8 cellular contexts compared by ENCODE assay signal in the genomic region with DNA sequence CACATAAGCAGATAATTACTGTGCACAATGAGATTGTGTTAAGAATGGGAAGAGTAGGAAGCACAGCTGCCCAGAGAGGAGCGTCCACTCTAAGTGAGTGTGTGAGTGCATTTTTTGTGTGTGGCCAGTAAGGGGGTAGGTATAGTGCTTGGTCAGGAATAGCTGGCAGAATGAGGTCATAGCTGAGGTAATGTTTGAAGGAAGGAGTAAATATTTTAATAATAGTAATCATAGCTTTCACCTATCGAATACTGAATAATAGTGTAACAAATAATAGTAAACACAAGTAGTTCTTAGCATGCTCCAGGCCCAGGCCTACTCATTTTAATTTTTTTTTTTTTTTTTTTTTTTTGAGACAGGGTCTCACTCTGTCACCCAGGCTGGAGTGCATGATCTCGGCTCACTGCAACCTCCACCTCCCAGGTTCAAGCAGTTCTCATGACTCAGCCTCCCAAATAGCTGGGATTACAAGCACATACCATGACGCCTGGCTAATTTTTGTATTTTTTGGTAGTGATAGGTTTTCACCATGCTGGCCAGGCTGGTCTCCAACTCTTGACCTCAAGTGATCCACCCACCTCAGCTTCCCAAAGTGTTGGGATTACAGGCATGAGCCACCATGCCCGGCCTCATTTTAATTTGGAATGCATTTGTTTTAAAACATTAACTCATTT. TPM values are rescaled to one million over a fixed set of nuclear protein-coding genes. Genes with fewer than 3 reads are reported as not detected.
A peak's percentile ranks its signal among the peaks of the same experiment; 100 is the strongest.
DNase-seq lines count a peak whose midpoint lies in the region; FAIRE-seq and TF ChIP-seq lines count a peak whose summit lies in the region.
"Not testable (repeated sequence)": the region's sequence is repeated elsewhere in the genome, so short reads cannot be mapped to it uniquely, and the experiment has no call there.

No MANE protein-coding gene starts in this region.

- not testable (repeated sequence) for H3K4me2 ChIP-seq in SK-N-SH; endothelial cell of umbilical vein (ENCODE audit: insufficient read depth, low read length)

- CTCF ChIA-PET in SK-N-SH (lab: Yijun Ruan, JAX), result interaction anchor here (1.0 to 2.0 kb wide), 5 partner anchors 9 to 31 kb away, joined by 3 to 4 read pairs (median 3); no protein-coding TSS in a partner anchor
- CTCF ChIA-PET in endothelial cell of umbilical vein (lab: Charles Lee), result interaction anchor here (0.7 to 1.5 kb wide), 6 partner anchors 9 to 1405 kb away, joined by 3 to 5 read pairs (median 4); no protein-coding TSS in a partner anchor

- peak overlapping the region; percentile 27 for H3K27ac Mint-ChIP-seq in neural crest cell (ENCODE audit: unreplicated experiment)

- not testable (repeated sequence) for H3K4me3 ChIP-seq in SK-N-SH (ENCODE audit: low read depth in 2 of 2, low read length in 1 of 2); endothelial cell of umbilical vein (replicated peaks in 1 of 3; ENCODE audit: insufficient read depth in 1 of 3, low read depth in 1 of 3, low read length in 3 of 3)

- FAIRE-seq in endothelial cell of umbilical vein (lab: Jason Lieb, UNC), result peak; percentile 24
- not testable (repeated sequence) for FAIRE-seq in urothelium cell line (lab: Jason Lieb, UNC)

- H3K4me1 Mint-ChIP-seq in neural crest cell, result peaks cover 36% of the 10 kb centered on the region

- POLR2A ChIA-PET in SK-N-SH (lab: Yijun Ruan, JAX), result not testable (repeated sequence)
- POLR2A ChIA-PET in endothelial cell of umbilical vein (lab: Charles Lee), result interaction anchor here (0.6 kb wide), 1 partner anchor 49 kb away, joined by 4 read pairs; a partner anchor contains a TSS

- dilution Hi-C loops in endothelial cell of umbilical vein (cut with MboI; ENCODE audit: extremely low pct_ligation_motif_present, low sequenced_read_pairs), result not testable (repeated sequence)

- DNase-seq in ELR (ENCODE audit: low read depth) (peak; percentile 10), M059J (ENCODE audit: low read depth) (peak; percentile 12), NCI-H226 (peak; percentile 58), kidney tubule cell (ENCODE audit: low spot score) (peak; percentile 72), urothelium cell line (ENCODE audit: low spot score) (peak; percentile 50)
- not testable (repeated sequence) for DNase-seq in SK-N-SH; endothelial cell of umbilical vein (ENCODE audit: low read depth, low spot score); neural crest cell (ENCODE audit: low read depth, low spot score)

- H3K27me3 ChIP-seq in SK-N-SH (ENCODE audit: insufficient read depth); endothelial cell of umbilical vein (ENCODE audit: control insufficient read depth in 2 of 2, insufficient read depth in 2 of 2, low read length in 2 of 2): not testable (repeated sequence)

- H3K9me1 ChIP-seq in endothelial cell of umbilical vein (replicated peaks; ENCODE audit: control insufficient read depth, extremely low read depth, insufficient read depth, low read length), result not testable (repeated sequence)

- not testable (repeated sequence) for H3K79me2 ChIP-seq in SK-N-SH (ENCODE audit: insufficient read depth); endothelial cell of umbilical vein (ENCODE audit: control insufficient read depth, insufficient read depth, low read length)

- not testable (repeated sequence) for H4K20me1 ChIP-seq in SK-N-SH (ENCODE audit: insufficient read depth); endothelial cell of umbilical vein (replicated peaks; ENCODE audit: control insufficient read depth, extremely low read depth, insufficient read depth, low read length)

- H3K36me3 Mint-ChIP-seq in neural crest cell (ENCODE audit: low read depth), result not testable (repeated sequence)

- not testable (repeated sequence) for H3K4me3 Mint-ChIP-seq in neural crest cell

- H3K9me3 Mint-ChIP-seq in neural crest cell, result not testable (repeated sequence)

- H3K27me3 Mint-ChIP-seq in neural crest cell (ENCODE audit: low read depth), result not testable (repeated sequence)

- not testable (repeated sequence) for H3K9me2 ChIP-seq in SK-N-SH

- H3F3A ChIP-seq in SK-N-SH (replicated peaks; ENCODE audit: insufficient read depth), result not testable (repeated sequence)

- not testable (repeated sequence) for TF ChIP-seq POLR2A in endothelial cell of umbilical vein (IDR thresholded peaks at IDR 0.05; ENCODE audit: low read depth, low read length)

- peak overlapping the region in 1 of 2 experiments; percentile 43; a peak in 1 of 4 replicates for H3K27ac ChIP-seq in SK-N-SH (ENCODE audit: low read depth in 2 of 2, low read length in 1 of 2)
- H3K27ac ChIP-seq in endothelial cell of umbilical vein (ENCODE audit: insufficient read depth, low read depth, low read length), result not testable (repeated sequence)

- not testable (repeated sequence) for BruUV-seq in endothelial cell of umbilical vein (replicated peaks; lab: Mats Ljungman, UMichigan)

- not testable (repeated sequence) for TF ChIP-seq RAD21 in SK-N-SH (IDR thresholded peaks at IDR 0.05; ENCODE audit: low read length)

- H3K4me1 ChIP-seq in SK-N-SH (ENCODE audit: control insufficient read depth in 1 of 2, insufficient read depth in 2 of 2, low read depth in 1 of 2, low read length in 1 of 2); endothelial cell of umbilical vein (ENCODE audit: control insufficient read depth, extremely low read depth, insufficient read depth, low read length): not testable (repeated sequence)

- not testable (repeated sequence) for TF ChIP-seq CTCF in SK-N-SH (IDR thresholded peaks at IDR 0.05); endothelial cell of umbilical vein (IDR thresholded peaks at IDR 0.05; ENCODE audit: extremely low read depth in 1 of 2, insufficient read depth in 1 of 2, low read depth in 1 of 2, low read length in 2 of 2); neural crest cell (conservative IDR thresholded peaks at IDR 0.05)

- not testable (repeated sequence) for TF ChIP-seq EP300 in SK-N-SH (IDR thresholded peaks at IDR 0.05; ENCODE audit: borderline replicate concordance in 1 of 2, low read depth in 1 of 2, low read length in 1 of 2)

- 80% methylated on average over 5 of the region's 5 CpGs for WGBS in SK-N-SH (ENCODE audit: low lambda C conversion rate)

- H2AFZ ChIP-seq in SK-N-SH (ENCODE audit: low read depth); endothelial cell of umbilical vein (ENCODE audit: low read depth, low read length): not testable (repeated sequence)

- not testable (repeated sequence) for H3K9me3 ChIP-seq in SK-N-SH; endothelial cell of umbilical vein (replicated peaks; ENCODE audit: control insufficient read depth, insufficient read depth, low read length)

- not testable (repeated sequence) for H3K36me3 ChIP-seq in SK-N-SH (replicated peaks in 1 of 2; ENCODE audit: control insufficient read depth in 1 of 2, insufficient read depth in 2 of 2, low read length in 1 of 2); endothelial cell of umbilical vein (ENCODE audit: control insufficient read depth in 2 of 2, extremely low read depth in 1 of 2, insufficient read depth in 2 of 2, low read length in 2 of 2)

- peak overlapping the region; percentile 32; the same call in 1 of the 2 replicates for H3K9ac ChIP-seq in SK-N-SH
- H3K9ac ChIP-seq in endothelial cell of umbilical vein (replicated peaks; ENCODE audit: extremely low read depth, insufficient read depth, low read length), result not testable (repeated sequence)

- intact Hi-C loops in endothelial cell of umbilical vein (cut with micrococcal nuclease), result not testable (repeated sequence)

TF ChIP-seq in SK-N-SH, 30 proteins besides CTCF, POLR2A, EP300 and RAD21:
- TF ChIP-seq JUND (IDR thresholded peaks at IDR 0.05), result 0 out of 2 replicates have a peak, but pooled peaks have one; percentile 14

RNA-seq across cellular contexts. Expression of a gene that starts 49.0 kb away (rescaled TPM):
- total RNA-seq in M059J (2014; rRNA removed; shearing (Covaris generic)), result 0.05 TPM in 1 of 2 replicates, not detected in the other
- polyA plus RNA-seq in SK-N-SH (2012; rRNA removed) (8.1 and 12.1 TPM in 2 replicates), endothelial cell of umbilical vein (6.6 and 7.6 TPM in 2 replicates)
- polyA plus RNA-seq in SK-N-SH (2012; cell fraction: cytosol; rRNA removed), result 14.4 and 14.7 TPM in 2 replicates
- 2.3 and 5.8 TPM in 2 replicates for polyA plus RNA-seq in SK-N-SH (2012; cell fraction: nucleus; rRNA removed)
- total RNA-seq in endothelial cell of umbilical vein (44.0 and 48.3 TPM in 2 replicates), neural crest cell (19.4 and 22.0 TPM in 2 replicates)
- 10.8 and 12.3 TPM in 2 replicates for polyA plus RNA-seq in endothelial cell of umbilical vein (2011; cell fraction: cytosol; rRNA removed)
- polyA plus RNA-seq in endothelial cell of umbilical vein (2011; cell fraction: nucleus; rRNA removed), result 14.1 and 15.5 TPM in 2 replicates
- 17.2 and 30.4 TPM in 2 replicates for polyA plus RNA-seq in endothelial cell of umbilical vein (2012)
- polyA minus RNA-seq in endothelial cell of umbilical vein, result 48.5 and 63.2 TPM in 2 replicates
- not detected for polyA minus RNA-seq in endothelial cell of umbilical vein (2011; cell fraction: cytosol; rRNA and poly(A)+ RNA removed)
- 58.2 and 103 TPM in 2 replicates for polyA minus RNA-seq in endothelial cell of umbilical vein (2011; cell fraction: nucleus; rRNA and poly(A)+ RNA removed)

Comparison
In these comparisons a context has a peak if more than half of its experiments do, and no peak if none do; other contexts are left out.
1. RNA of a gene that starts 49.0 kb away (total RNA-seq): 44.0 to 48.3 TPM in endothelial cell of umbilical vein and 19.4 to 22.0 TPM in neural crest cell; 0.05 TPM in M059J; every median in the first group is over 10 times any median in the second.